7 cellular contexts compared by ENCODE assay signal in genomic region chrX:149598603-149599002, GRCh38. TPM values are rescaled to one million over a fixed set of nuclear protein-coding genes. Genes with fewer than 3 reads are reported as not detected.
DNase-seq lines count a peak whose midpoint lies in the region; ATAC-seq, FAIRE-seq and TF ChIP-seq lines count a peak whose summit lies in the region.
"Not testable (repeated sequence)": the region's sequence is repeated elsewhere in the genome, so short reads cannot be mapped to it uniquely, and the experiment has no call there.
"Had no signal": no experiment of that assay in that cellular context is flagged by ENCODE, and none has a peak within 500 bp of the region (broad histone marks: within the 10 kb centered on the region; RNA-seq: fewer than 3 reads in every experiment).

No MANE protein-coding gene starts in this region.

- H3K27ac ChIP-seq in GM23338 (ENCODE audit: low read depth); SK-N-SH (ENCODE audit: low read depth in 2 of 2, low read length in 1 of 2); K562 (ENCODE audit: extremely low read depth, low read depth, low read length); endothelial cell of umbilical vein (ENCODE audit: insufficient read depth, low read depth, low read length): not testable (repeated sequence)

- not testable (repeated sequence) for H3K4me1 ChIP-seq in GM23338 (ENCODE audit: insufficient read depth); SK-N-SH (ENCODE audit: control insufficient read depth in 1 of 2, insufficient read depth in 2 of 2, low read depth in 1 of 2, low read length in 1 of 2); K562 (replicated peaks in 1 of 2; ENCODE audit: control insufficient read depth in 2 of 2, insufficient read depth in 2 of 2, low read length in 2 of 2); endothelial cell of umbilical vein (ENCODE audit: control insufficient read depth, extremely low read depth, insufficient read depth, low read length)

- TF ChIP-seq EP300 in SK-N-SH (IDR thresholded peaks at IDR 0.05; ENCODE audit: borderline replicate concordance in 1 of 2, low read depth in 1 of 2, low read length in 1 of 2); K562 (IDR thresholded peaks at IDR 0.05; ENCODE audit: low read length): not testable (repeated sequence)

- not testable (repeated sequence) for H3K4me2 ChIP-seq in GM23338; SK-N-SH; K562 (ENCODE audit: insufficient read depth, low read length); endothelial cell of umbilical vein (ENCODE audit: insufficient read depth, low read length)

- H3K27me3 Mint-ChIP-seq in GM23338 (ENCODE audit: insufficient read depth, low read depth, poor library complexity); neural crest cell (ENCODE audit: low read depth): not testable (repeated sequence)

- H4K20me1 ChIP-seq in GM23338 (replicated peaks; ENCODE audit: insufficient read depth); SK-N-SH (ENCODE audit: insufficient read depth); K562 (replicated peaks; ENCODE audit: control insufficient read depth, insufficient read depth, low read length); endothelial cell of umbilical vein (replicated peaks; ENCODE audit: control insufficient read depth, extremely low read depth, insufficient read depth, low read length): not testable (repeated sequence)

- not testable (repeated sequence) for H3K9ac ChIP-seq in SK-N-SH; K562 (ENCODE audit: insufficient read depth in 1 of 2, low read depth in 2 of 2, low read length in 2 of 2); endothelial cell of umbilical vein (replicated peaks; ENCODE audit: extremely low read depth, insufficient read depth, low read length)

- dilution Hi-C loops in endothelial cell of umbilical vein (cut with MboI; ENCODE audit: extremely low pct_ligation_motif_present, low sequenced_read_pairs) = not testable (repeated sequence)

- not testable (repeated sequence) for H3K9me3 Mint-ChIP-seq in GM23338, neural crest cell

- BruUV-seq in K562 (replicated peaks; lab: Mats Ljungman, UMichigan); endothelial cell of umbilical vein (replicated peaks; lab: Mats Ljungman, UMichigan): not testable (repeated sequence)

- not testable (repeated sequence) for H3K27me3 ChIP-seq in GM23338 (ENCODE audit: insufficient read depth); SK-N-SH (ENCODE audit: insufficient read depth); K562 (ENCODE audit: control insufficient read depth in 2 of 2, insufficient read depth in 2 of 2, low read length in 2 of 2); endothelial cell of umbilical vein (ENCODE audit: control insufficient read depth in 2 of 2, insufficient read depth in 2 of 2, low read length in 2 of 2)

- not testable (repeated sequence) for H3K4me3 ChIP-seq in GM23338; SK-N-SH (ENCODE audit: low read depth in 2 of 2, low read length in 1 of 2); K562; endothelial cell of umbilical vein (replicated peaks in 1 of 3; ENCODE audit: insufficient read depth in 1 of 3, low read depth in 1 of 3, low read length in 3 of 3)

- in situ Hi-C loops in K562 (cut with MboI) = loop anchor here (25.0 kb wide), 1 partner anchor 214 kb away; no protein-coding TSS in a partner anchor

- H3K36me3 ChIP-seq in GM23338 (ENCODE audit: insufficient read depth); SK-N-SH (replicated peaks in 1 of 2; ENCODE audit: control insufficient read depth in 1 of 2, insufficient read depth in 2 of 2, low read length in 1 of 2); K562 (ENCODE audit: control insufficient read depth, insufficient read depth, low read length); endothelial cell of umbilical vein (ENCODE audit: control insufficient read depth in 2 of 2, extremely low read depth in 1 of 2, insufficient read depth in 2 of 2, low read length in 2 of 2): not testable (repeated sequence)

- H3K9me3 ChIP-seq in SK-N-SH; K562 (replicated peaks; ENCODE audit: control insufficient read depth, insufficient read depth, low read depth, low read length); endothelial cell of umbilical vein (replicated peaks; ENCODE audit: control insufficient read depth, insufficient read depth, low read length): not testable (repeated sequence)

- peak; percentile 61 for FAIRE-seq in K562 (lab: Jason Lieb, UNC)
- peak; percentile 78 for FAIRE-seq in endothelial cell of umbilical vein (lab: Jason Lieb, UNC)

- intact Hi-C loops in K562 (cut with micrococcal nuclease); endothelial cell of umbilical vein (cut with micrococcal nuclease): not testable (repeated sequence)

- WGBS in SK-N-SH (ENCODE audit: low lambda C conversion rate) = 0% methylated on average over 3 of the region's 11 CpGs
- 4% methylated on average over 3 of the region's 11 CpGs for WGBS in K562 (ENCODE audit: insufficient coverage, low coverage, missing lambda C conversion rate)

- not testable (repeated sequence) for H3K4me1 Mint-ChIP-seq in GM23338, neural crest cell

- not testable (repeated sequence) for H3K36me3 Mint-ChIP-seq in GM23338 (ENCODE audit: low read depth); neural crest cell (ENCODE audit: low read depth)

- CTCF ChIA-PET in SK-N-SH (lab: Yijun Ruan, JAX); K562 (lab: Yijun Ruan, JAX; ENCODE audit: low intra/inter-chr PET ratio); endothelial cell of umbilical vein (lab: Charles Lee): not testable (repeated sequence)

- not testable (repeated sequence) for TF ChIP-seq POLR2A in K562 (conservative IDR thresholded peaks at IDR 0.05); endothelial cell of umbilical vein (IDR thresholded peaks at IDR 0.05; ENCODE audit: low read depth, low read length)

- H3K9me1 ChIP-seq in K562 (ENCODE audit: control insufficient read depth, insufficient read depth, low read length); endothelial cell of umbilical vein (replicated peaks; ENCODE audit: control insufficient read depth, extremely low read depth, insufficient read depth, low read length): not testable (repeated sequence)

- TF ChIP-seq CTCF in GM23338 (conservative IDR thresholded peaks at IDR 0.05; ENCODE audit: low read depth in 2 of 2) (0 out of 4 replicates have a peak, but pooled peaks have one; percentile 22 to 25), SK-N-SH (IDR thresholded peaks at IDR 0.05) (peak; percentile 35), neural crest cell (conservative IDR thresholded peaks at IDR 0.05) (peak; percentile 19)
- TF ChIP-seq CTCF in K562 (IDR thresholded peaks at IDR 0.05 in 2 of 3, conservative IDR thresholded peaks at IDR 0.05 in 1 of 3; ENCODE audit: insufficient read depth in 2 of 3, low read depth in 1 of 3, low read length in 3 of 3); endothelial cell of umbilical vein (IDR thresholded peaks at IDR 0.05; ENCODE audit: extremely low read depth in 1 of 2, insufficient read depth in 1 of 2, low read depth in 1 of 2, low read length in 2 of 2): not testable (repeated sequence)

- H3F3A ChIP-seq in GM23338 (replicated peaks; ENCODE audit: low read depth); SK-N-SH (replicated peaks; ENCODE audit: insufficient read depth): not testable (repeated sequence)

- not testable (repeated sequence) for H3K27ac Mint-ChIP-seq in GM23338; neural crest cell (ENCODE audit: unreplicated experiment)

- not testable (repeated sequence) for TF ChIP-seq RAD21 in SK-N-SH (IDR thresholded peaks at IDR 0.05; ENCODE audit: low read length); K562 (CRISPR knock-in tag; conservative IDR thresholded peaks at IDR 0.05 in 1 of 2, IDR thresholded peaks at IDR 0.05 in 1 of 2)

- not testable (repeated sequence) for DNase-seq in GM23338 (ENCODE audit: low spot score); SK-N-SH; K562 (ENCODE audit: extremely low read depth in 1 of 4, low spot score in 3 of 4); endothelial cell of umbilical vein (ENCODE audit: low read depth, low spot score); neural crest cell (ENCODE audit: low read depth, low spot score)

- H3K79me2 ChIP-seq in GM23338 (replicated peaks; ENCODE audit: insufficient read depth); SK-N-SH (ENCODE audit: insufficient read depth); K562 (ENCODE audit: control insufficient read depth, insufficient read depth, low read length); endothelial cell of umbilical vein (ENCODE audit: control insufficient read depth, insufficient read depth, low read length): not testable (repeated sequence)

- POLR2A ChIA-PET in SK-N-SH (lab: Yijun Ruan, JAX); K562 (lab: Yijun Ruan, JAX); endothelial cell of umbilical vein (lab: Charles Lee): not testable (repeated sequence)

- H3K9me2 ChIP-seq in GM23338 (ENCODE audit: insufficient read depth); SK-N-SH: not testable (repeated sequence)

- H3K4me3 Mint-ChIP-seq in GM23338, neural crest cell: not testable (repeated sequence)

- not testable (repeated sequence) for H2AFZ ChIP-seq in GM23338; SK-N-SH (ENCODE audit: low read depth); K562 (ENCODE audit: low read depth, low read length); endothelial cell of umbilical vein (ENCODE audit: low read depth, low read length)

- peak; percentile 88 for ATAC-seq in GM23338
- ATAC-seq in K562 = peak; percentile 81

RNA-seq across cellular contexts. Expression of gene HSFX2, which starts 3.5 kb away (rescaled TPM):
- total RNA-seq in GM23338 (2014; rRNA removed; shearing (Covaris generic)) = not detected in 2 replicates
- polyA plus RNA-seq in GM23338 (2016; fragmentation: Nextera tagmentation; extraction: Ambion mirVana) (0.26 and 0.29 TPM in 2 replicates), SK-N-SH (2012; rRNA removed) (0.06 and 0.07 TPM in 2 replicates), K562 (2011; rRNA removed) (0.10 and 0.12 TPM in 2 replicates), K562 (2014; fragmentation: Illumina TruSeq; extraction: Trizol) (0.11 TPM in 1 of 2 replicates, not detected in the other), K562 (2014; fragmentation: Nextera tagmentation; extraction: Ambion mirVana) (under 1 TPM in 1 of 2 experiments, not detected in 1; 0.18 TPM), K562 (2014; rRNA removed) (not detected in 2 replicates), endothelial cell of umbilical vein (0.11 and 0.86 TPM in 2 replicates)
- polyA plus RNA-seq in SK-N-SH (2012; cell fraction: cytosol; rRNA removed) = 0.05 and 0.13 TPM in 2 replicates
- polyA plus RNA-seq in SK-N-SH (2012; cell fraction: nucleus; rRNA removed) = 0.13 and 0.52 TPM in 2 replicates
- 0.28 TPM in 1 of 2 replicates, not detected in the other for total RNA-seq in K562 (2011; cell fraction: chromatin; rRNA removed; ENCODE audit: low replicate concordance)
- not detected in 2 replicates for total RNA-seq in K562 (2011; cell fraction: nucleolus; rRNA removed)
- total RNA-seq in K562 (2011; cell fraction: nucleoplasm; rRNA removed) = 0.46 TPM in 1 of 2 replicates, not detected in the other
- total RNA-seq in K562 (2014; rRNA removed) (0.33 TPM in 1 of 2 replicates, not detected in the other), K562 (2014; rRNA removed; fragmentation: Illumina TruSeq; extraction: Trizol) (not detected in 2 replicates), K562 (2015; rRNA removed; fragmentation: Illumina TruSeq; extraction: Trizol) (0.11 TPM in 1 of 2 replicates, not detected in the other), K562 (2021) (0.11 TPM in 1 of 2 replicates, not detected in the other), endothelial cell of umbilical vein (0.55 TPM in 1 of 2 replicates, not detected in the other), neural crest cell (not detected in 2 replicates)
- polyA plus RNA-seq in K562 (2011; cell fraction: cytosol; rRNA removed) = 0.45 TPM in 1 of 2 replicates, not detected in the other
- 0.37 and 0.46 TPM in 2 replicates for polyA plus RNA-seq in K562 (2011; cell fraction: nucleus; rRNA removed)
- 0.07 and 0.10 TPM in 2 replicates for polyA plus RNA-seq in K562 (2012)
- polyA minus RNA-seq in K562 (2011; rRNA and poly(A)+ RNA removed) = 0.15 and 0.18 TPM in 2 replicates
- polyA minus RNA-seq in K562 (2011; cell fraction: cytosol; rRNA and poly(A)+ RNA removed) = not detected in 2 replicates
- not detected in 2 replicates for polyA minus RNA-seq in K562 (2011; cell fraction: nucleus; rRNA and poly(A)+ RNA removed)
- polyA plus RNA-seq in endothelial cell of umbilical vein (2011; cell fraction: cytosol; rRNA removed) = 0.39 TPM in 1 of 2 replicates, not detected in the other
- 0.74 TPM in 1 of 2 replicates, not detected in the other for polyA plus RNA-seq in endothelial cell of umbilical vein (2011; cell fraction: nucleus; rRNA removed)
- polyA plus RNA-seq in endothelial cell of umbilical vein (2012) = not detected in 2 replicates
- not detected in 2 replicates for polyA minus RNA-seq in endothelial cell of umbilical vein
- polyA minus RNA-seq in endothelial cell of umbilical vein (2011; cell fraction: cytosol; rRNA and poly(A)+ RNA removed) = not detected
- not detected in 2 replicates for polyA minus RNA-seq in endothelial cell of umbilical vein (2011; cell fraction: nucleus; rRNA and poly(A)+ RNA removed)
- total RNA-seq: CD4-positive, CD25-positive, alpha-beta regulatory T cell had no signal
- polyA plus RNA-seq: CD4-positive, CD25-positive, alpha-beta regulatory T cell had no signal

RNA-seq across cellular contexts. Expression of gene MAGEA9B, which starts 11.3 kb away (rescaled TPM):
- total RNA-seq in GM23338 (2014; rRNA removed; shearing (Covaris generic)) = 0.52 TPM in 1 of 2 replicates, not detected in the other
- polyA plus RNA-seq in GM23338 (2016; fragmentation: Nextera tagmentation; extraction: Ambion mirVana) (not detected in 2 replicates), SK-N-SH (2012; rRNA removed) (0.37 and 0.38 TPM in 2 replicates), K562 (2011; rRNA removed) (11.9 and 31.2 TPM in 2 replicates), K562 (2014; fragmentation: Illumina TruSeq; extraction: Trizol) (18.5 and 19.4 TPM in 2 replicates), K562 (2014; fragmentation: Nextera tagmentation; extraction: Ambion mirVana) (10 to 100 TPM; 11.7 to 14.1 TPM), K562 (2014; rRNA removed) (15.7 and 18.2 TPM in 2 replicates), endothelial cell of umbilical vein (not detected in 2 replicates)
- polyA plus RNA-seq in SK-N-SH (2012; cell fraction: cytosol; rRNA removed) = 0.22 and 0.42 TPM in 2 replicates
- 0.17 and 0.22 TPM in 2 replicates for polyA plus RNA-seq in SK-N-SH (2012; cell fraction: nucleus; rRNA removed)
- 8.0 and 11.9 TPM in 2 replicates for total RNA-seq in K562 (2011; cell fraction: chromatin; rRNA removed; ENCODE audit: low replicate concordance)
- total RNA-seq in K562 (2011; cell fraction: nucleolus; rRNA removed) = 7.0 and 10.3 TPM in 2 replicates
- total RNA-seq in K562 (2011; cell fraction: nucleoplasm; rRNA removed) = 8.7 and 10.4 TPM in 2 replicates
- total RNA-seq in K562 (2014; rRNA removed) (13.4 and 20.6 TPM in 2 replicates), K562 (2014; rRNA removed; fragmentation: Illumina TruSeq; extraction: Trizol) (9.6 and 11.2 TPM in 2 replicates), K562 (2015; rRNA removed; fragmentation: Illumina TruSeq; extraction: Trizol) (12.3 and 12.4 TPM in 2 replicates), K562 (2021) (12.8 and 14.9 TPM in 2 replicates), endothelial cell of umbilical vein (not detected in 2 replicates), neural crest cell (not detected in 2 replicates)
- 11.3 and 35.9 TPM in 2 replicates for polyA plus RNA-seq in K562 (2011; cell fraction: cytosol; rRNA removed)
- 8.7 and 25.4 TPM in 2 replicates for polyA plus RNA-seq in K562 (2011; cell fraction: nucleus; rRNA removed)
- 14.0 and 21.5 TPM in 2 replicates for polyA plus RNA-seq in K562 (2012)
- 3.8 and 13.4 TPM in 2 replicates for polyA minus RNA-seq in K562 (2011; rRNA and poly(A)+ RNA removed)
- 5.2 and 14.5 TPM in 2 replicates for polyA minus RNA-seq in K562 (2011; cell fraction: cytosol; rRNA and poly(A)+ RNA removed)
- polyA minus RNA-seq in K562 (2011; cell fraction: nucleus; rRNA and poly(A)+ RNA removed) = 2.6 and 3.1 TPM in 2 replicates
- polyA plus RNA-seq in endothelial cell of umbilical vein (2011; cell fraction: cytosol; rRNA removed) = not detected in 2 replicates
- not detected in 2 replicates for polyA plus RNA-seq in endothelial cell of umbilical vein (2011; cell fraction: nucleus; rRNA removed)
- polyA plus RNA-seq in endothelial cell of umbilical vein (2012) = not detected in 2 replicates
- polyA minus RNA-seq in endothelial cell of umbilical vein = 0.30 TPM in 1 of 2 replicates, not detected in the other
- polyA minus RNA-seq in endothelial cell of umbilical vein (2011; cell fraction: cytosol; rRNA and poly(A)+ RNA removed) = not detected
- not detected in 2 replicates for polyA minus RNA-seq in endothelial cell of umbilical vein (2011; cell fraction: nucleus; rRNA and poly(A)+ RNA removed)
- total RNA-seq: CD4-positive, CD25-positive, alpha-beta regulatory T cell had no signal
- polyA plus RNA-seq: BJ; CD4-positive, CD25-positive, alpha-beta regulatory T cell had no signal

RNA-seq across cellular contexts. Expression of gene TMEM185A, which starts 33.0 kb away (rescaled TPM):
- 16.7 and 18.1 TPM in 2 replicates for total RNA-seq in GM23338 (2014; rRNA removed; shearing (Covaris generic))
- polyA plus RNA-seq in GM23338 (2016; fragmentation: Nextera tagmentation; extraction: Ambion mirVana) (9.3 and 14.1 TPM in 2 replicates), SK-N-SH (2012; rRNA removed) (11.9 and 13.8 TPM in 2 replicates), K562 (2011; rRNA removed) (12.6 and 13.7 TPM in 2 replicates), K562 (2014; fragmentation: Illumina TruSeq; extraction: Trizol) (5.4 and 5.8 TPM in 2 replicates), K562 (2014; fragmentation: Nextera tagmentation; extraction: Ambion mirVana) (1 to 10 TPM in 1 of 2 experiments, under 1 TPM in 1; 0.97 to 1.7 TPM), K562 (2014; rRNA removed) (5.7 and 6.4 TPM in 2 replicates), endothelial cell of umbilical vein (29.4 and 29.7 TPM in 2 replicates)
- 15.1 and 17.1 TPM in 2 replicates for polyA plus RNA-seq in SK-N-SH (2012; cell fraction: cytosol; rRNA removed)
- 10.5 and 14.4 TPM in 2 replicates for polyA plus RNA-seq in SK-N-SH (2012; cell fraction: nucleus; rRNA removed)
- total RNA-seq in K562 (2011; cell fraction: chromatin; rRNA removed; ENCODE audit: low replicate concordance) = 11.5 and 19.5 TPM in 2 replicates
- total RNA-seq in K562 (2011; cell fraction: nucleolus; rRNA removed) = 14.3 and 16.3 TPM in 2 replicates
- total RNA-seq in K562 (2011; cell fraction: nucleoplasm; rRNA removed) = 10.5 and 15.8 TPM in 2 replicates
- total RNA-seq in K562 (2014; rRNA removed) (2.1 and 4.2 TPM in 2 replicates), K562 (2014; rRNA removed; fragmentation: Illumina TruSeq; extraction: Trizol) (4.5 and 4.8 TPM in 2 replicates), K562 (2015; rRNA removed; fragmentation: Illumina TruSeq; extraction: Trizol) (3.7 and 5.9 TPM in 2 replicates), K562 (2021) (6.8 and 8.8 TPM in 2 replicates), endothelial cell of umbilical vein (16.9 and 18.0 TPM in 2 replicates), neural crest cell (28.5 and 29.0 TPM in 2 replicates)
- polyA plus RNA-seq in K562 (2011; cell fraction: cytosol; rRNA removed) = 7.5 and 10.2 TPM in 2 replicates
- polyA plus RNA-seq in K562 (2011; cell fraction: nucleus; rRNA removed) = 7.2 and 9.2 TPM in 2 replicates
- polyA plus RNA-seq in K562 (2012) = 10.2 and 11.1 TPM in 2 replicates
- polyA minus RNA-seq in K562 (2011; rRNA and poly(A)+ RNA removed) = 10.3 and 11.8 TPM in 2 replicates
- polyA minus RNA-seq in K562 (2011; cell fraction: cytosol; rRNA and poly(A)+ RNA removed) = 3.7 and 8.5 TPM in 2 replicates
- 3.8 and 4.3 TPM in 2 replicates for polyA minus RNA-seq in K562 (2011; cell fraction: nucleus; rRNA and poly(A)+ RNA removed)
- 17.5 and 18.9 TPM in 2 replicates for polyA plus RNA-seq in endothelial cell of umbilical vein (2011; cell fraction: cytosol; rRNA removed)
- 18.1 and 19.3 TPM in 2 replicates for polyA plus RNA-seq in endothelial cell of umbilical vein (2011; cell fraction: nucleus; rRNA removed)
- polyA plus RNA-seq in endothelial cell of umbilical vein (2012) = 15.0 and 17.0 TPM in 2 replicates
- polyA minus RNA-seq in endothelial cell of umbilical vein = 61.3 and 96.9 TPM in 2 replicates
- 20.5 TPM for polyA minus RNA-seq in endothelial cell of umbilical vein (2011; cell fraction: cytosol; rRNA and poly(A)+ RNA removed)
- polyA minus RNA-seq in endothelial cell of umbilical vein (2011; cell fraction: nucleus; rRNA and poly(A)+ RNA removed) = 12.9 and 15.6 TPM in 2 replicates

RNA-seq across cellular contexts. Expression of gene HSFX3, which starts 48.9 kb away (rescaled TPM):
- total RNA-seq in GM23338 (2014; rRNA removed; shearing (Covaris generic)) = not detected in 2 replicates
- polyA plus RNA-seq in GM23338 (2016; fragmentation: Nextera tagmentation; extraction: Ambion mirVana) = not detected in 2 replicates
- not detected in 2 replicates for polyA plus RNA-seq in SK-N-SH (2012; rRNA removed)
- not detected in 2 replicates for polyA plus RNA-seq in SK-N-SH (2012; cell fraction: cytosol; rRNA removed)
- not detected in 2 replicates for polyA plus RNA-seq in SK-N-SH (2012; cell fraction: nucleus; rRNA removed)
- not detected in 2 replicates for total RNA-seq in K562 (2011; cell fraction: chromatin; rRNA removed; ENCODE audit: low replicate concordance)
- total RNA-seq in K562 (2011; cell fraction: nucleolus; rRNA removed) = not detected in 2 replicates
- total RNA-seq in K562 (2011; cell fraction: nucleoplasm; rRNA removed) = not detected in 2 replicates
- total RNA-seq in K562 (2014; rRNA removed) = not detected in 2 replicates
- total RNA-seq in K562 (2014; rRNA removed; fragmentation: Illumina TruSeq; extraction: Trizol) = not detected in 2 replicates
- total RNA-seq in K562 (2015; rRNA removed; fragmentation: Illumina TruSeq; extraction: Trizol) = not detected in 2 replicates
- not detected in 2 replicates for total RNA-seq in K562 (2021)
- 0.10 TPM in 1 of 2 replicates, not detected in the other for polyA plus RNA-seq in K562 (2011; rRNA removed)
- not detected in 2 replicates for polyA plus RNA-seq in K562 (2011; cell fraction: cytosol; rRNA removed)
- polyA plus RNA-seq in K562 (2011; cell fraction: nucleus; rRNA removed) = 0.10 TPM in 1 of 2 replicates, not detected in the other
- 0.07 and 0.15 TPM in 2 replicates for polyA plus RNA-seq in K562 (2012)
- not detected in 2 replicates for polyA plus RNA-seq in K562 (2014; fragmentation: Illumina TruSeq; extraction: Trizol)
- under 1 TPM in 1 of 2 experiments, not detected in 1; 0.08 TPM for polyA plus RNA-seq in K562 (2014; fragmentation: Nextera tagmentation; extraction: Ambion mirVana)
- not detected in 2 replicates for polyA plus RNA-seq in K562 (2014; rRNA removed)
- polyA minus RNA-seq in K562 (2011; rRNA and poly(A)+ RNA removed) = not detected in 2 replicates
- not detected in 2 replicates for polyA minus RNA-seq in K562 (2011; cell fraction: cytosol; rRNA and poly(A)+ RNA removed)
- not detected in 2 replicates for polyA minus RNA-seq in K562 (2011; cell fraction: nucleus; rRNA and poly(A)+ RNA removed)
- not detected in 2 replicates for total RNA-seq in endothelial cell of umbilical vein
- polyA plus RNA-seq in endothelial cell of umbilical vein = not detected in 2 replicates
- not detected in 2 replicates for polyA plus RNA-seq in endothelial cell of umbilical vein (2011; cell fraction: cytosol; rRNA removed)
- polyA plus RNA-seq in endothelial cell of umbilical vein (2011; cell fraction: nucleus; rRNA removed) = not detected in 2 replicates
- polyA plus RNA-seq in endothelial cell of umbilical vein (2012) = not detected in 2 replicates
- polyA minus RNA-seq in endothelial cell of umbilical vein = not detected in 2 replicates
- polyA minus RNA-seq in endothelial cell of umbilical vein (2011; cell fraction: cytosol; rRNA and poly(A)+ RNA removed) = not detected
- polyA minus RNA-seq in endothelial cell of umbilical vein (2011; cell fraction: nucleus; rRNA and poly(A)+ RNA removed) = not detected in 2 replicates
- total RNA-seq in neural crest cell = not detected in 2 replicates
- total RNA-seq: CD4-positive, CD25-positive, alpha-beta regulatory T cell had no signal
- polyA plus RNA-seq: BJ; CD4-positive, CD25-positive, alpha-beta regulatory T cell had no signal

RNA-seq across cellular contexts. Expression of gene EOLA1, which starts 57.8 kb away (rescaled TPM):
- 2.5 and 4.0 TPM in 2 replicates for total RNA-seq in GM23338 (2014; rRNA removed; shearing (Covaris generic))
- polyA plus RNA-seq in GM23338 (2016; fragmentation: Nextera tagmentation; extraction: Ambion mirVana) (2.6 and 3.3 TPM in 2 replicates), SK-N-SH (2012; rRNA removed) (16.3 and 16.5 TPM in 2 replicates), K562 (2011; rRNA removed) (25.6 and 32.9 TPM in 2 replicates), K562 (2014; fragmentation: Illumina TruSeq; extraction: Trizol) (19.5 and 20.7 TPM in 2 replicates), K562 (2014; fragmentation: Nextera tagmentation; extraction: Ambion mirVana) (10 to 100 TPM in 1 of 2 experiments, 1 to 10 TPM in 1; 6.3 to 12.2 TPM), K562 (2014; rRNA removed) (17.5 and 18.2 TPM in 2 replicates), endothelial cell of umbilical vein (11.2 and 12.5 TPM in 2 replicates)
- polyA plus RNA-seq in SK-N-SH (2012; cell fraction: cytosol; rRNA removed) = 12.3 and 12.8 TPM in 2 replicates
- 43.3 and 55.3 TPM in 2 replicates for polyA plus RNA-seq in SK-N-SH (2012; cell fraction: nucleus; rRNA removed)
- total RNA-seq in K562 (2011; cell fraction: chromatin; rRNA removed; ENCODE audit: low replicate concordance) = 15.2 and 24.3 TPM in 2 replicates
- total RNA-seq in K562 (2011; cell fraction: nucleolus; rRNA removed) = 14.3 and 19.2 TPM in 2 replicates
- total RNA-seq in K562 (2011; cell fraction: nucleoplasm; rRNA removed) = 14.2 and 19.9 TPM in 2 replicates
- total RNA-seq in K562 (2014; rRNA removed) (14.4 and 16.7 TPM in 2 replicates), K562 (2014; rRNA removed; fragmentation: Illumina TruSeq; extraction: Trizol) (18.0 and 18.1 TPM in 2 replicates), K562 (2015; rRNA removed; fragmentation: Illumina TruSeq; extraction: Trizol) (20.8 and 21.6 TPM in 2 replicates), K562 (2021) (20.9 and 23.0 TPM in 2 replicates), endothelial cell of umbilical vein (17.5 and 24.6 TPM in 2 replicates), neural crest cell (14.5 and 14.6 TPM in 2 replicates)
- 15.7 and 19.0 TPM in 2 replicates for polyA plus RNA-seq in K562 (2011; cell fraction: cytosol; rRNA removed)
- polyA plus RNA-seq in K562 (2011; cell fraction: nucleus; rRNA removed) = 21.4 and 23.6 TPM in 2 replicates
- polyA plus RNA-seq in K562 (2012) = 22.8 and 26.0 TPM in 2 replicates
- 11.3 and 12.2 TPM in 2 replicates for polyA minus RNA-seq in K562 (2011; rRNA and poly(A)+ RNA removed)
- 8.0 and 8.7 TPM in 2 replicates for polyA minus RNA-seq in K562 (2011; cell fraction: cytosol; rRNA and poly(A)+ RNA removed)
- 16.7 and 24.5 TPM in 2 replicates for polyA minus RNA-seq in K562 (2011; cell fraction: nucleus; rRNA and poly(A)+ RNA removed)
- polyA plus RNA-seq in endothelial cell of umbilical vein (2011; cell fraction: cytosol; rRNA removed) = 15.1 and 15.8 TPM in 2 replicates
- polyA plus RNA-seq in endothelial cell of umbilical vein (2011; cell fraction: nucleus; rRNA removed) = 19.6 and 20.0 TPM in 2 replicates
- polyA plus RNA-seq in endothelial cell of umbilical vein (2012) = 14.8 and 17.0 TPM in 2 replicates
- polyA minus RNA-seq in endothelial cell of umbilical vein = 7.6 and 10.8 TPM in 2 replicates
- 9.3 TPM for polyA minus RNA-seq in endothelial cell of umbilical vein (2011; cell fraction: cytosol; rRNA and poly(A)+ RNA removed)
- polyA minus RNA-seq in endothelial cell of umbilical vein (2011; cell fraction: nucleus; rRNA and poly(A)+ RNA removed) = 8.3 and 12.3 TPM in 2 replicates
